17 cellular contexts compared by ENCODE assay signal in the genomic region with DNA sequence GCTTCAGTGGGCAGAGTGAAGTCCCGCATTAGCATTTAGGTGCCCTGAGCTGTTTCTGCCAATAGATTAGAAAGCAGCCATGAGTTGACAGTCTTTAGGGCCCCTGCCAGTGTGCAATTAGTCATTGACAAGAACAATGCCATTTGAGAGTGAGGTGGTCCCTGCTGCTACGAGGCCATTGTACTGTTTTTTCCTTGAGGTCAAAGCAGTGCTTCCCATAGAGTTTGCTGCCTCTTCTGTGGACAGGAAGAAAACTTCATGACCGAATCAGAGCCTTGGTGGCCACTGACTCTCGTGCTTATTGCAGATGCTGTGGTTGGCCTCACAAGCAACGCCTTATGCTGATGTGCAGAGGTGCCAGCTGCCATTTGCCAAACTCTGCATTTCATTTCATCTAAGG.
DNase-seq lines count a peak whose midpoint lies in the region; ATAC-seq and TF ChIP-seq lines count a peak whose summit lies in the region.
"Had no signal": no experiment of that assay in that cellular context is flagged by ENCODE, and none has a peak within 500 bp of the region (broad histone marks: within the 10 kb centered on the region; RNA-seq: fewer than 3 reads in every experiment).

No MANE protein-coding gene starts in this region.

- TF ChIP-seq CTCF in C4-2B (conservative IDR thresholded peaks at IDR 0.05) (no peak), IMR-90 (conservative IDR thresholded peaks at IDR 0.05; ENCODE audit: low read depth, low read length) (no peak), endodermal cell (conservative IDR thresholded peaks at IDR 0.05) (no peak), progenitor cell of endocrine pancreas (IDR thresholded peaks at IDR 0.05; ENCODE audit: unreplicated experiment) (no peak)

- no peak for TF ChIP-seq POLR2A in IMR-90 (IDR thresholded peaks at IDR 0.05; ENCODE audit: low read depth, low read length)

- no peaks in the 10 kb centered on the region for H3K9me2 ChIP-seq in GM23248 (ENCODE audit: insufficient read depth)

- H2BK20ac ChIP-seq in IMR-90 (ENCODE audit: low read depth, low read length), result no peak overlapping the region

- no peak for DNase-seq in IMR-90
- DNase-seq in endodermal cell, result peak; percentile 24
- no peak for DNase-seq in progenitor cell of endocrine pancreas (ENCODE audit: low spot score, unreplicated experiment)
- no peak for DNase-seq in stimulated activated CD4-positive, alpha-beta T cell treated with anti-CD3 and anti-CD28 coated beads, Interleukin-12 subunit alpha, Interleukin-12 subunit beta, amount 100 ng/mL, for 4 hours
- no peak for DNase-seq in Ammon's horn (ENCODE audit: low spot score)
- DNase-seq in GM23248, result no peak
- DNase-seq: COR-L47, KBM-7, NCI-H1417 treated with DMSO at 0.1 percent for 48 hours, NCI-H1930, NCI-H446, NCI-H69, OCI-M1, RPMI8226, SJCRH30 had no signal

- no peak overlapping the region for H2BK120ac ChIP-seq in IMR-90 (ENCODE audit: low read depth, low read length)

- no peak overlapping the region for H4K8ac ChIP-seq in IMR-90 (ENCODE audit: low read depth in 2 of 2, low read length in 2 of 2)

- H3K9ac ChIP-seq in IMR-90 (ENCODE audit: low read depth, low read length) (no peak overlapping the region), endodermal cell (ENCODE audit: extremely low read depth, low read length, poor library complexity, severe bottlenecking) (no peak overlapping the region), GM23248 (no peak overlapping the region)

- TF ChIP-seq RAD21 in IMR-90 (IDR thresholded peaks at IDR 0.05; ENCODE audit: low read length), result no peak

- 83% methylated on average over 2 of the region's 5 CpGs; no CpG with 5 or more reads in 1 of the 2 experiments for WGBS in IMR-90 (ENCODE audit: extremely low coverage in 2 of 2, insufficient read length in 1 of 2), 2 experiments
- 86 to 96% methylated on average over 5 of the region's 5 CpGs for WGBS in endodermal cell (ENCODE audit: insufficient coverage in 1 of 2, insufficient read length in 1 of 2), 2 experiments
- WGBS in GM23248 (ENCODE audit: low coverage in 1 of 2, low lambda C conversion rate in 2 of 2, missing lambda C conversion rate in 2 of 2), 2 experiments, result 87% methylated on average over 5 of the region's 5 CpGs

- H3K9me1 ChIP-seq in IMR-90 (ENCODE audit: insufficient read depth, low read length), result peaks cover 50% of the 10 kb centered on the region

- H3K9me3 ChIP-seq in IMR-90 (ENCODE audit: control insufficient read depth, insufficient read depth, low read length) (no peaks in the 10 kb centered on the region), endodermal cell (ENCODE audit: control insufficient read depth, low read length) (no peaks in the 10 kb centered on the region), GM23248 (ENCODE audit: low read depth) (no peaks in the 10 kb centered on the region)
- H3K9me3 ChIP-seq: HAP-1, SJCRH30 had no signal

- H4K5ac ChIP-seq in IMR-90 (ENCODE audit: low read depth, low read length), result no peak overlapping the region

- no peak overlapping the region for H2BK15ac ChIP-seq in IMR-90 (ENCODE audit: low read depth, low read length)

- H3K4me3 ChIP-seq in IMR-90 (ENCODE audit: insufficient read depth, low read depth, low read length) (no peak overlapping the region), endodermal cell (ENCODE audit: low read length) (no peak overlapping the region), GM23248 (no peak overlapping the region)
- H3K4me3 ChIP-seq: HAP-1, SJCRH30 had no signal

- peak overlapping the region; percentile 25 for H2AFZ ChIP-seq in IMR-90 (replicated peaks; ENCODE audit: low read length, poor library complexity)
- no peak overlapping the region for H2AFZ ChIP-seq in GM23248

- H3K27me3 Mint-ChIP-seq in endodermal cell (ENCODE audit: insufficient read depth), result no peaks in the 10 kb centered on the region
- no peaks in the 10 kb centered on the region for H3K27me3 Mint-ChIP-seq in progenitor cell of endocrine pancreas

- H4K20me1 ChIP-seq in IMR-90 (ENCODE audit: insufficient read depth, low read length), result peaks cover 52% of the 10 kb centered on the region
- no peaks in the 10 kb centered on the region for H4K20me1 ChIP-seq in GM23248 (ENCODE audit: insufficient read depth)

- no peak overlapping the region for H3K4me3 Mint-ChIP-seq in endodermal cell
- H3K4me3 Mint-ChIP-seq in progenitor cell of endocrine pancreas (ENCODE audit: low read depth), result no peak overlapping the region

- H2BK5ac ChIP-seq in IMR-90 (ENCODE audit: low read depth, low read length, poor library complexity, severe bottlenecking), result no peak overlapping the region

- H3K27me3 ChIP-seq in IMR-90 (ENCODE audit: control insufficient read depth, insufficient read depth, low read length) (no peaks in the 10 kb centered on the region), endodermal cell (ENCODE audit: control insufficient read depth, insufficient read depth, low read length, poor library complexity, severe bottlenecking) (no peaks in the 10 kb centered on the region), GM23248 (replicated peaks; ENCODE audit: insufficient read depth) (no peaks in the 10 kb centered on the region)
- H3K27me3 ChIP-seq: SJCRH30 had no signal

- POLR2A ChIA-PET in IMR-90 (lab: Charles Lee; ENCODE audit: unreplicated experiment), result no interaction called here

- dilution Hi-C loops in IMR-90 (cut with HindIII; ENCODE audit: low sequenced_read_pairs, unreplicated experiment), result no loop called here

- no peak overlapping the region for H2AK9ac ChIP-seq in IMR-90 (replicated peaks; ENCODE audit: low read depth, low read length, poor library complexity)

- no peaks in the 10 kb centered on the region for H3K9me3 Mint-ChIP-seq in endodermal cell
- H3K9me3 Mint-ChIP-seq in progenitor cell of endocrine pancreas (ENCODE audit: low read depth), result peaks cover 3% of the 10 kb centered on the region

- no peak overlapping the region for H3K4ac ChIP-seq in IMR-90 (ENCODE audit: low read depth, low read length)

- H3K36me3 Mint-ChIP-seq in endodermal cell (ENCODE audit: low read depth), result peaks cover 46% of the 10 kb centered on the region
- H3K36me3 Mint-ChIP-seq in progenitor cell of endocrine pancreas (ENCODE audit: insufficient read depth), result peaks cover 17% of the 10 kb centered on the region

- BruUV-seq in IMR-90 (replicated peaks; lab: Mats Ljungman, UMichigan), result TSS peak; percentile 80

- peaks cover 52% of the 10 kb centered on the region for H3F3A ChIP-seq in GM23248 (ENCODE audit: insufficient read depth)

- H3K4me2 ChIP-seq in IMR-90 (ENCODE audit: low read depth, low read length) (no peak overlapping the region), GM23248 (ENCODE audit: unreplicated experiment) (no peak overlapping the region)

- H3K27ac ChIP-seq in C4-2B (peak overlapping the region; percentile 99), IMR-90 (ENCODE audit: insufficient read depth, low read length) (no peak overlapping the region), endodermal cell (ENCODE audit: low read depth, low read length) (no peak overlapping the region), GM23248 (no peak overlapping the region)
- H3K27ac ChIP-seq: SJCRH30 had no signal

- no peak for ATAC-seq in IMR-90 (ENCODE audit: low read depth)

- H3K27ac Mint-ChIP-seq in endodermal cell (no peak overlapping the region), progenitor cell of endocrine pancreas (peak overlapping the region; percentile 17)

- H2AK5ac ChIP-seq in IMR-90 (ENCODE audit: low read depth, low read length), result no peak overlapping the region

- no peak overlapping the region for H4K91ac ChIP-seq in IMR-90 (ENCODE audit: insufficient read depth, low read depth, low read length)

- intact Hi-C loops in IMR-90 (cut with micrococcal nuclease), result loop anchor here (5.0 kb wide), 1 partner anchor 502 kb away; no protein-coding TSS in a partner anchor

- H3K18ac ChIP-seq in IMR-90 (ENCODE audit: low read depth, low read length), result no peak overlapping the region

- peaks cover 13% of the 10 kb centered on the region for H3K4me1 ChIP-seq in IMR-90 (ENCODE audit: control insufficient read depth, insufficient read depth, low read length)
- H3K4me1 ChIP-seq in endodermal cell (ENCODE audit: control insufficient read depth, insufficient read depth, low read length), result no peaks in the 10 kb centered on the region
- H3K4me1 ChIP-seq in GM23248 (ENCODE audit: insufficient read depth), result peaks cover 23% of the 10 kb centered on the region
- H3K4me1 ChIP-seq: HAP-1 had no signal

- H3K79me2 ChIP-seq in GM23248 (ENCODE audit: insufficient read depth), result peaks cover 58% of the 10 kb centered on the region

- H3K79me1 ChIP-seq in IMR-90 (ENCODE audit: low read depth in 1 of 2, low read length in 2 of 2), result peaks cover 41 to 69% of the 10 kb centered on the region in 2 experiments

- in situ Hi-C loops in IMR-90 (cut with MboI; ENCODE audit: low sequenced_read_pairs), result no loop called here
- in situ Hi-C loops in GM23248 (cut with MboI), result no loop called here

- H3K36me3 ChIP-seq in IMR-90 (ENCODE audit: control insufficient read depth, insufficient read depth, low read length) (peaks cover 49% of the 10 kb centered on the region), endodermal cell (ENCODE audit: control insufficient read depth, insufficient read depth, low read length) (peaks cover 54% of the 10 kb centered on the region), GM23248 (ENCODE audit: low read depth) (peaks cover 44% of the 10 kb centered on the region)

- no peak overlapping the region for H3K23ac ChIP-seq in IMR-90 (ENCODE audit: low read depth, low read length)

- CTCF ChIA-PET in IMR-90 (lab: Yijun Ruan, JAX), result no interaction called here

- no peak overlapping the region for H3K56ac ChIP-seq in IMR-90 (ENCODE audit: extremely low read depth, insufficient read depth, low read length)

- no peak overlapping the region for H3K14ac ChIP-seq in IMR-90 (replicated peaks; ENCODE audit: low read depth, low read length)

- H3K4me1 Mint-ChIP-seq in endodermal cell (no peaks in the 10 kb centered on the region), progenitor cell of endocrine pancreas (ENCODE audit: low read depth) (peaks cover 1% of the 10 kb centered on the region)

TF ChIP-seq in IMR-90, 13 proteins besides CTCF, POLR2A, EP300 and RAD21:
- no peak for TF ChIP-seq BHLHE40 (IDR thresholded peaks at IDR 0.05; ENCODE audit: low read depth, low read length)
- TF ChIP-seq CHD1 (IDR thresholded peaks at IDR 0.05; ENCODE audit: low read depth, low read length), result no peak
- no peak for TF ChIP-seq NFE2L2 (IDR thresholded peaks at IDR 0.05; ENCODE audit: low read depth, low read length)
- TF ChIP-seq RCOR1 (IDR thresholded peaks at IDR 0.05; ENCODE audit: insufficient replicate concordance, low read length), result no peak
- no peak for TF ChIP-seq MXI1 (IDR thresholded peaks at IDR 0.05; ENCODE audit: borderline replicate concordance, low read depth, low read length)
- TF ChIP-seq SMC3 (IDR thresholded peaks at IDR 0.05; ENCODE audit: low read depth, low read length), result no peak
- TF ChIP-seq MAFK (IDR thresholded peaks at IDR 0.05; ENCODE audit: low read depth, low read length), result no peak
- no peak for TF ChIP-seq CEBPB (IDR thresholded peaks at IDR 0.05; ENCODE audit: low read depth, low read length)
- TF ChIP-seq FOS (IDR thresholded peaks at IDR 0.05; ENCODE audit: low read depth, low read length), result no peak
